Comparison of ENCODE assay signal across 8 cellular contexts in genomic region chr5:1536298-1537165, GRCh38. TPM values are rescaled to one million over a fixed set of nuclear protein-coding genes. Genes with fewer than 3 reads are reported as not detected.
DNase-seq lines count a peak whose midpoint lies in the region; ATAC-seq and TF ChIP-seq lines count a peak whose summit lies in the region.

No MANE protein-coding gene starts in this region.

- H3K18ac ChIP-seq in mesenchymal stem cell (ENCODE audit: low read depth in 1 of 2, low read length in 2 of 2): peak overlapping the region in 1 of 2 experiments; percentile 11

- no peaks in the 10 kb centered on the region for H3K9me3 ChIP-seq in mesenchymal stem cell (ENCODE audit: control insufficient read depth, low read length)

- H3K23ac ChIP-seq in mesenchymal stem cell (ENCODE audit: low read length in 2 of 2): no peak overlapping the region

- no peak overlapping the region for H3K4me2 ChIP-seq in mesenchymal stem cell (ENCODE audit: low read length, poor library complexity, severe bottlenecking)

- no peaks in the 10 kb centered on the region for H3K27me3 ChIP-seq in mesenchymal stem cell (ENCODE audit: control insufficient read depth in 1 of 2, insufficient read depth in 1 of 2, low read length in 2 of 2)

- H4K91ac ChIP-seq in mesenchymal stem cell (ENCODE audit: low read length): no peak overlapping the region

- H3K27ac ChIP-seq in mesenchymal stem cell (ENCODE audit: low read length, poor library complexity, severe bottlenecking): no peak overlapping the region

- no peaks in the 10 kb centered on the region for H3K27me3 Mint-ChIP-seq in activated naive CD8-positive, alpha-beta T cell
- H3K27me3 Mint-ChIP-seq in stimulated activated naive CD8-positive, alpha-beta T cell treated with anti-CD3 and anti-CD28 coated beads, Interleukin-15, amount 100 ng/mL, for 72 hours: no peaks in the 10 kb centered on the region

- no peak overlapping the region for H2AFZ ChIP-seq in mesenchymal stem cell (ENCODE audit: low read depth, low read length)

- peak overlapping the region in 1 of 2 experiments; percentile 67 for H3K4me3 ChIP-seq in mesenchymal stem cell (ENCODE audit: insufficient read depth in 1 of 2, low read depth in 1 of 2, low read length in 2 of 2)

- no peak overlapping the region for H3K4ac ChIP-seq in mesenchymal stem cell (ENCODE audit: low read depth in 1 of 2, low read length in 2 of 2)

- WGBS in mesenchymal stem cell: 85% methylated on average over 8 of the region's 9 CpGs

- no peak overlapping the region for H2BK15ac ChIP-seq in mesenchymal stem cell (ENCODE audit: low read depth, poor library complexity, severe bottlenecking)

- no peaks in the 10 kb centered on the region for H3K36me3 Mint-ChIP-seq in activated naive CD8-positive, alpha-beta T cell

- ATAC-seq in HG02763 (IDR thresholded peaks at IDR 0.05; ENCODE audit: unreplicated experiment): peak; percentile 96
- ATAC-seq in stimulated activated naive CD8-positive, alpha-beta T cell treated with anti-CD3 and anti-CD28 coated beads, Interleukin-15, amount 100 ng/mL, for 72 hours: peak; percentile 100

- no peak overlapping the region for H2BK12ac ChIP-seq in mesenchymal stem cell (ENCODE audit: low read length in 2 of 2)

- H3K4me1 Mint-ChIP-seq in activated naive CD8-positive, alpha-beta T cell (ENCODE audit: low read depth): peaks cover 31% of the 10 kb centered on the region
- peaks cover 25% of the 10 kb centered on the region for H3K4me1 Mint-ChIP-seq in stimulated activated naive CD8-positive, alpha-beta T cell treated with anti-CD3 and anti-CD28 coated beads, Interleukin-15, amount 100 ng/mL, for 72 hours

- peaks cover 4% of the 10 kb centered on the region for H3K4me1 ChIP-seq in mesenchymal stem cell (ENCODE audit: control insufficient read depth, insufficient read depth, low read depth, low read length)

- H3K9me3 Mint-ChIP-seq in activated naive CD8-positive, alpha-beta T cell (ENCODE audit: low read depth): no peaks in the 10 kb centered on the region
- H3K9me3 Mint-ChIP-seq in stimulated activated naive CD8-positive, alpha-beta T cell treated with anti-CD3 and anti-CD28 coated beads, Interleukin-15, amount 100 ng/mL, for 72 hours: no peaks in the 10 kb centered on the region

- no peak overlapping the region for H2BK5ac ChIP-seq in mesenchymal stem cell (ENCODE audit: low read depth, low read length, poor library complexity, severe bottlenecking)

- no peak overlapping the region for H2BK120ac ChIP-seq in mesenchymal stem cell (ENCODE audit: low read depth, low read length)

- peak overlapping the region; percentile 21 for H4K8ac ChIP-seq in mesenchymal stem cell (ENCODE audit: low read length)

- H3K79me1 ChIP-seq in mesenchymal stem cell (replicated peaks; ENCODE audit: low read length, poor library complexity, severe bottlenecking): no peaks in the 10 kb centered on the region

- in situ Hi-C loops in GM13977 (cut with MboI; ENCODE audit: low pct_unique_long_range_greater_than_20kb, low sequenced_read_pairs, unreplicated experiment): no loop called here

- H3K27ac Mint-ChIP-seq in activated naive CD8-positive, alpha-beta T cell: peak overlapping the region; percentile 94
- peak overlapping the region; percentile 66 to 91 for H3K27ac Mint-ChIP-seq in stimulated activated naive CD8-positive, alpha-beta T cell treated with anti-CD3 and anti-CD28 coated beads, Interleukin-15, amount 100 ng/mL, for 72 hours

- H2AK5ac ChIP-seq in mesenchymal stem cell (ENCODE audit: low read length, severe bottlenecking): no peak overlapping the region

- H3K9ac ChIP-seq in mesenchymal stem cell (ENCODE audit: low read length): peak overlapping the region; percentile 74

- DNase-seq in GM13977 (ENCODE audit: low spot score) (peak; percentile 88), RPMI7951 (ENCODE audit: low read depth) (peak; percentile 31), mesenchymal stem cell (peak; percentile 48), cerebellar nuclear complex (lab: John Stamatoyannopoulos, UW) (no peak), NCI-H1694 (lab: John Stamatoyannopoulos, UW) (no peak)
- peak; percentile 64 to 76 for DNase-seq in stimulated activated naive CD8-positive, alpha-beta T cell treated with anti-CD3 and anti-CD28 coated beads, Interleukin-15, amount 100 ng/mL, for 72 hours

- no peak for TF ChIP-seq CTCF in GM13977 (IDR thresholded peaks at IDR 0.05; ENCODE audit: extremely low read depth, insufficient read depth, missing control alignments)

- H3K14ac ChIP-seq in mesenchymal stem cell (ENCODE audit: low read length in 2 of 2): no peak overlapping the region

- H3K4me3 Mint-ChIP-seq in activated naive CD8-positive, alpha-beta T cell: peak overlapping the region; percentile 77
- H3K4me3 Mint-ChIP-seq in stimulated activated naive CD8-positive, alpha-beta T cell treated with anti-CD3 and anti-CD28 coated beads, Interleukin-15, amount 100 ng/mL, for 72 hours: peak overlapping the region; percentile 79 to 85

- H3K36me3 ChIP-seq in mesenchymal stem cell (ENCODE audit: control insufficient read depth in 1 of 2, insufficient read depth in 2 of 2, low read depth in 1 of 2, low read length in 2 of 2): no peaks in the 10 kb centered on the region

RNA-seq across cellular contexts. Expression of gene LPCAT1, which starts 12.8 kb away (rescaled TPM):
- total RNA-seq in RPMI7951 (2014; rRNA removed; shearing (Covaris generic)): 12.3 and 15.0 TPM in 2 replicates
- polyA plus RNA-seq in mesenchymal stem cell (2013, experiment 1 of 2): 32.9 TPM
- polyA plus RNA-seq in mesenchymal stem cell (2013, experiment 2 of 2): 33.5 TPM

Comparison
In these comparisons a context has a peak if more than half of its experiments do, and no peak if none do; other contexts are left out.
1. DNase-seq: peak in GM13977 (single experiment), RPMI7951 (single experiment), mesenchymal stem cell (single experiment) and stimulated activated naive CD8-positive, alpha-beta T cell treated with anti-CD3 and anti-CD28 coated beads, Interleukin-15, amount 100 ng/mL, for 72 hours (2 of 2); none in cerebellar nuclear complex (0 of 2) and NCI-H1694 (single experiment).